11 cellular contexts compared by ENCODE assay signal in genomic region chr6:158807515-158808441, GRCh38. TPM values are rescaled to one million over a fixed set of nuclear protein-coding genes. Genes with fewer than 3 reads are reported as not detected.
A peak's percentile ranks its signal among the peaks of the same experiment; 100 is the strongest.
DNase-seq lines count a peak whose midpoint lies in the region; ATAC-seq, FAIRE-seq and TF ChIP-seq lines count a peak whose summit lies in the region.
"Had no signal": no experiment of that assay in that cellular context is flagged by ENCODE, and none has a peak within 500 bp of the region (broad histone marks: within the 10 kb centered on the region; RNA-seq: fewer than 3 reads in every experiment).

No MANE protein-coding gene starts in this region.

- no peak for DNase-seq in activated CD8-positive, alpha-beta T cell treated with anti-CD3 and anti-CD28 coated beads for 36 hours
- DNase-seq in activated CD8-positive, alpha-beta T cell treated with anti-CD3 and anti-CD28 coated beads, Interleukin-2, amount 10 ng/mL, durations not matched to agents 7 days and 5 days: no peak
- DNase-seq in erythroblast (lab: John Stamatoyannopoulos, UW): peak in 1 of 2 experiments; percentile 24
- no peak for DNase-seq in stimulated activated naive B cell treated with anti-CD40 and anti-IgM and Interleukin-4, amounts not matched to agents 10 μg/mL and 1 μg/mL and 100 μg/mL, for 72 hours
- DNase-seq in occipital lobe (lab: John Stamatoyannopoulos, UW): no peak
- no peak for DNase-seq in D721Med (ENCODE audit: insufficient read length, low spot score)
- no peak for DNase-seq in aorta
- DNase-seq: NCI-H1417, NCI-H748 treated with DMSO at 0.1 percent for 48 hours had no signal

- CTCF ChIA-PET in activated CD8-positive, alpha-beta T cell treated with anti-CD3 and anti-CD28 coated beads for 36 hours (lab: Charles Lee): interaction anchor here (0.9 to 1.5 kb wide), 6 partner anchors 12 to 327 kb away, joined by 3 to 7 read pairs (median 3); partner anchors contain the start of gene EZR
- CTCF ChIA-PET in activated CD8-positive, alpha-beta T cell treated with anti-CD3 and anti-CD28 coated beads, Interleukin-2, amount 10 ng/mL, durations not matched to agents 7 days and 5 days (lab: Charles Lee): interaction anchor here (1.1 to 1.9 kb wide), 4 partner anchors 14 to 163 kb away, joined by 3 to 7 read pairs (median 6); no protein-coding TSS in a partner anchor

- no peak overlapping the region for H2AFZ ChIP-seq in Loucy (ENCODE audit: low read length)

- peak; percentile 21 for TF ChIP-seq POLR2A in erythroblast (IDR thresholded peaks at IDR 0.05; ENCODE audit: low read length)

- peaks cover 12% of the 10 kb centered on the region; the same call in 1 of the 2 replicates for H3K36me3 ChIP-seq in Loucy (ENCODE audit: insufficient read depth, low read length)
- no peaks in the 10 kb centered on the region for H3K36me3 ChIP-seq in aorta (ENCODE audit: control insufficient read depth in 1 of 2, insufficient read depth in 2 of 2, low read length in 1 of 2)

- no peak for TF ChIP-seq CTCF in activated CD8-positive, alpha-beta T cell treated with anti-CD3 and anti-CD28 coated beads for 36 hours (IDR thresholded peaks at IDR 0.05)
- TF ChIP-seq CTCF in Loucy (conservative IDR thresholded peaks at IDR 0.05; ENCODE audit: low read length) (no peak), D721Med (IDR thresholded peaks at IDR 0.05; ENCODE audit: insufficient read depth, missing control alignments) (no peak)

- H3K27me3 ChIP-seq in Loucy (ENCODE audit: insufficient read depth, low read length, poor library complexity, severe bottlenecking) (no peaks in the 10 kb centered on the region), aorta (ENCODE audit: control insufficient read depth in 1 of 2, insufficient read depth in 2 of 2, low read length in 1 of 2) (no peaks in the 10 kb centered on the region)

- H4K20me1 ChIP-seq in Loucy (ENCODE audit: insufficient read depth, low read length, poor library complexity, severe bottlenecking): peaks cover 34% of the 10 kb centered on the region

- intact Hi-C loops in activated CD8-positive, alpha-beta T cell treated with anti-CD3 and anti-CD28 coated beads for 36 hours (cut with micrococcal nuclease): no loop called here
- intact Hi-C loops in aorta (cut with DNase I): no loop called here

- no peak for FAIRE-seq in D721Med (lab: Jason Lieb, UNC)
- FAIRE-seq: colon had no signal

- peaks cover 93% of the 10 kb centered on the region for H3K4me1 Mint-ChIP-seq in activated CD8-positive, alpha-beta T cell treated with anti-CD3 and anti-CD28 coated beads for 36 hours (ENCODE audit: low read depth)
- H3K4me1 Mint-ChIP-seq in activated CD8-positive, alpha-beta T cell treated with anti-CD3 and anti-CD28 coated beads, Interleukin-2, amount 10 ng/mL, durations not matched to agents 7 days and 5 days (ENCODE audit: low read depth): peaks cover 90% of the 10 kb centered on the region
- peaks cover 57 to 97% of the 10 kb centered on the region in 2 donors for H3K4me1 Mint-ChIP-seq in stimulated activated naive B cell treated with anti-CD40 and anti-IgM and Interleukin-4, amounts not matched to agents 10 μg/mL and 1 μg/mL and 100 μg/mL, for 72 hours

- H3K9me2 ChIP-seq in Loucy (replicated peaks; ENCODE audit: low read depth, low read length): no peaks in the 10 kb centered on the region

- H3K4me2 ChIP-seq in Loucy (ENCODE audit: low read depth, low read length, poor library complexity, severe bottlenecking): peak overlapping the region; percentile 27

- H3K4me1 ChIP-seq in Loucy (ENCODE audit: insufficient read depth, low read length, poor library complexity, severe bottlenecking) (peaks cover 79% of the 10 kb centered on the region), aorta (ENCODE audit: control insufficient read depth in 1 of 2, insufficient read depth in 2 of 2, low read length in 2 of 2) (no peaks in the 10 kb centered on the region)

- no peak for ATAC-seq in activated CD8-positive, alpha-beta T cell treated with anti-CD3 and anti-CD28 coated beads for 36 hours
- no peak for ATAC-seq in activated CD8-positive, alpha-beta T cell treated with anti-CD3 and anti-CD28 coated beads, Interleukin-2, amount 10 ng/mL, durations not matched to agents 7 days and 5 days
- ATAC-seq in stimulated activated naive B cell treated with anti-CD40 and anti-IgM and Interleukin-4, amounts not matched to agents 10 μg/mL and 1 μg/mL and 100 μg/mL, for 72 hours (replicated peaks): no peak
- ATAC-seq in aorta (ENCODE audit: low FRiP score): no peak

- H3K4me3 ChIP-seq in Loucy (ENCODE audit: low read length, poor library complexity, severe bottlenecking) (no peak overlapping the region), aorta (ENCODE audit: low read length in 2 of 2) (no peak overlapping the region)

- H3K36me3 Mint-ChIP-seq in activated CD8-positive, alpha-beta T cell treated with anti-CD3 and anti-CD28 coated beads for 36 hours (ENCODE audit: low read depth): peaks cover 80% of the 10 kb centered on the region
- H3K36me3 Mint-ChIP-seq in activated CD8-positive, alpha-beta T cell treated with anti-CD3 and anti-CD28 coated beads, Interleukin-2, amount 10 ng/mL, durations not matched to agents 7 days and 5 days (ENCODE audit: low read depth): peaks cover 79% of the 10 kb centered on the region
- peaks cover 41 to 82% of the 10 kb centered on the region in 2 donors for H3K36me3 Mint-ChIP-seq in stimulated activated naive B cell treated with anti-CD40 and anti-IgM and Interleukin-4, amounts not matched to agents 10 μg/mL and 1 μg/mL and 100 μg/mL, for 72 hours

- peaks cover 11% of the 10 kb centered on the region for H3F3A ChIP-seq in Loucy (ENCODE audit: low read depth)

- peaks cover 86% of the 10 kb centered on the region for H3K79me2 ChIP-seq in Loucy (ENCODE audit: insufficient read depth, low read length)

- H3K9ac ChIP-seq in Loucy (ENCODE audit: low read depth, low read length, poor library complexity, severe bottlenecking): no peak overlapping the region

- H3K9me3 ChIP-seq in Loucy (ENCODE audit: insufficient read depth, low read depth, low read length) (no peaks in the 10 kb centered on the region), aorta (ENCODE audit: control insufficient read depth, low read length) (no peaks in the 10 kb centered on the region)

- no peaks in the 10 kb centered on the region for H3K9me3 Mint-ChIP-seq in activated CD8-positive, alpha-beta T cell treated with anti-CD3 and anti-CD28 coated beads for 36 hours
- H3K9me3 Mint-ChIP-seq in activated CD8-positive, alpha-beta T cell treated with anti-CD3 and anti-CD28 coated beads, Interleukin-2, amount 10 ng/mL, durations not matched to agents 7 days and 5 days (ENCODE audit: insufficient read depth): no peaks in the 10 kb centered on the region
- H3K9me3 Mint-ChIP-seq in stimulated activated naive B cell treated with anti-CD40 and anti-IgM and Interleukin-4, amounts not matched to agents 10 μg/mL and 1 μg/mL and 100 μg/mL, for 72 hours: peaks cover 0 to 1% of the 10 kb centered on the region in 2 donors

- POLR2A ChIA-PET in activated CD8-positive, alpha-beta T cell treated with anti-CD3 and anti-CD28 coated beads for 36 hours (lab: Charles Lee): interaction anchor here (1.4 to 4.4 kb wide), 4 partner anchors 10 to 192 kb away, joined by 3 to 22 read pairs (median 3); partner anchors contain the start of genes EZR and RSPH3
- POLR2A ChIA-PET in activated CD8-positive, alpha-beta T cell treated with anti-CD3 and anti-CD28 coated beads, Interleukin-2, amount 10 ng/mL, durations not matched to agents 7 days and 5 days (lab: Charles Lee): interaction anchor here (2.6 kb wide), 1 partner anchor 11 kb away, joined by 13 read pairs; the partner anchor contains the start of gene EZR

- WGBS in aorta, 2 donors: 70 to 71% methylated on average over 8 of the region's 8 CpGs

- no peak overlapping the region for H3K4me3 Mint-ChIP-seq in activated CD8-positive, alpha-beta T cell treated with anti-CD3 and anti-CD28 coated beads for 36 hours
- H3K4me3 Mint-ChIP-seq in activated CD8-positive, alpha-beta T cell treated with anti-CD3 and anti-CD28 coated beads, Interleukin-2, amount 10 ng/mL, durations not matched to agents 7 days and 5 days: no peak overlapping the region
- peak overlapping the region; percentile 37 to 50 for H3K4me3 Mint-ChIP-seq in stimulated activated naive B cell treated with anti-CD40 and anti-IgM and Interleukin-4, amounts not matched to agents 10 μg/mL and 1 μg/mL and 100 μg/mL, for 72 hours

- H3K27ac ChIP-seq in aorta (ENCODE audit: low read depth in 1 of 2, low read length in 2 of 2): no peak overlapping the region

- no peaks in the 10 kb centered on the region for H3K27me3 Mint-ChIP-seq in activated CD8-positive, alpha-beta T cell treated with anti-CD3 and anti-CD28 coated beads for 36 hours
- H3K27me3 Mint-ChIP-seq in activated CD8-positive, alpha-beta T cell treated with anti-CD3 and anti-CD28 coated beads, Interleukin-2, amount 10 ng/mL, durations not matched to agents 7 days and 5 days (ENCODE audit: low read depth): no peaks in the 10 kb centered on the region
- no peaks in the 10 kb centered on the region for H3K27me3 Mint-ChIP-seq in stimulated activated naive B cell treated with anti-CD40 and anti-IgM and Interleukin-4, amounts not matched to agents 10 μg/mL and 1 μg/mL and 100 μg/mL, for 72 hours

- H3K27ac Mint-ChIP-seq in activated CD8-positive, alpha-beta T cell treated with anti-CD3 and anti-CD28 coated beads for 36 hours: peak overlapping the region; percentile 47
- H3K27ac Mint-ChIP-seq in activated CD8-positive, alpha-beta T cell treated with anti-CD3 and anti-CD28 coated beads, Interleukin-2, amount 10 ng/mL, durations not matched to agents 7 days and 5 days: no peak overlapping the region
- H3K27ac Mint-ChIP-seq in stimulated activated naive B cell treated with anti-CD40 and anti-IgM and Interleukin-4, amounts not matched to agents 10 μg/mL and 1 μg/mL and 100 μg/mL, for 72 hours: peak overlapping the region; percentile 93

RNA-seq across cellular contexts. Expression of gene EZR, which starts 11.4 kb away (rescaled TPM):
- total RNA-seq in activated CD8-positive, alpha-beta T cell treated with anti-CD3 and anti-CD28 coated beads for 36 hours: 100 to 1,000 TPM; 199 to 206 TPM
- total RNA-seq in activated CD8-positive, alpha-beta T cell treated with anti-CD3 and anti-CD28 coated beads, Interleukin-2, amount 10 ng/mL, durations not matched to agents 7 days and 5 days: 100 to 1,000 TPM; 177 to 180 TPM
- total RNA-seq in occipital lobe: 162 TPM
- total RNA-seq in aorta: 10 to 100 TPM; 44.8 to 56.2 TPM
- polyA plus RNA-seq in aorta: 100 to 1,000 TPM in 1 of 2 donors, 10 to 100 TPM in 1; 13.4 to 127 TPM

Comparison
In these comparisons a context has a peak if more than half of its experiments do, and no peak if none do; other contexts are left out.
1. H3K4me3 Mint-ChIP-seq: peak in stimulated activated naive B cell treated with anti-CD40 and anti-IgM and Interleukin-4, amounts not matched to agents 10 μg/mL and 1 μg/mL and 100 μg/mL, for 72 hours (2 of 2); none in activated CD8-positive, alpha-beta T cell treated with anti-CD3 and anti-CD28 coated beads for 36 hours (single experiment) and activated CD8-positive, alpha-beta T cell treated with anti-CD3 and anti-CD28 coated beads, Interleukin-2, amount 10 ng/mL, durations not matched to agents 7 days and 5 days (single experiment).